ENCODE assay signal across 16 cellular contexts in the genomic region with DNA sequence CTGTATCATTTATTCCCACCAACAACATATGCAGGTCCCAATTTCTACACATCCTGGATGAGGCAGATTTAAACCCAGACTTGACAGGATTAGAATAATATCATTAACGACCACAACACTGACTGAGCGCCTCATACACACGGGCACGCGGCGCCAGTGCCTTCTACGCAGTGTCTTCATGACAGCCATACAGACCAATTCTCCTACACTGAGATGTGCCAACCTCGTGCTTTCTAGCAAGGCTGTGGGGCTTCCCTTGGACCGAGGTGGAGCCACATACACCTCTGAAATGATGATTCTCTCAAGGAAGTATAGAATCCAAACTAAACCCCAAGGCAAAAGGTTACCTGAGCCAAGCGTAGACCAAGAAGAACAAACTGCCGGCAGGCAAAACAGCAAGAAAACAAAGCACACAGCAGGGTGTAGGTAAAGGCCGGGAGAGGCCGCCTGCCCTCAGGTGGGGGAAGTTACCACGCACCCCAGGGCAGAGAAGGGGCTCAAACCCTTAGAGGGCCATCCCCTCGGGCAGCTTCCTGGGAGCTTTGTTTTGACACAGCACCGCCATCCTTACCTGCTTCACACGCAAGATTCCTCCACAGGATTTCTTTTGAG.
"Had no signal": no experiment of that assay in that cellular context is flagged by ENCODE, and none has a peak within 500 bp of the region (broad histone marks: within the 10 kb centered on the region; RNA-seq: fewer than 3 reads in every experiment).

No MANE protein-coding gene starts in this region.

- H3K9me3 ChIP-seq: gastrocnemius medialis, heart left ventricle, left ventricle myocardium inferior, sigmoid colon, upper lobe of right lung had no signal

- H3K4me3 Mint-ChIP-seq: activated naive CD4-positive, alpha-beta T cell treated with anti-CD3 and anti-CD28 coated beads, Interleukin-2, amount 10 ng/mL, durations not matched to agents 7 days and 5 days; memory B cell; nephron; stimulated activated naive B cell treated with anti-CD40 and anti-IgM and Interleukin-4, amounts not matched to agents 10 μg/mL and 1 μg/mL and 100 μg/mL, for 72 hours; T-cell had no signal

- H3K27ac Mint-ChIP-seq: activated naive CD4-positive, alpha-beta T cell treated with anti-CD3 and anti-CD28 coated beads, Interleukin-2, amount 10 ng/mL, durations not matched to agents 7 days and 5 days; activated T-helper 2 cell treated with anti-CD3 and anti-CD28 coated beads, Interferon-gamma antibody, Interleukin-2, Interleukin-4, amounts not matched to agents 10 μg/mL and 5 μg/mL and 100 μg/mL, durations not matched to agents 14 hours and 24 hours and 36 hours; memory B cell; stimulated activated naive B cell treated with anti-CD40 and anti-IgM and Interleukin-4, amounts not matched to agents 10 μg/mL and 1 μg/mL and 100 μg/mL, for 72 hours; T-cell had no signal

- H3K27ac ChIP-seq: gastrocnemius medialis, left ventricle myocardium inferior, upper lobe of right lung had no signal

- H3K4me3 ChIP-seq: gastrocnemius medialis, heart left ventricle, left ventricle myocardium inferior, sigmoid colon, upper lobe of right lung had no signal

- DNase-seq: activated CD4-positive, alpha-beta T cell treated with anti-CD3 and anti-CD28 coated beads, Interleukin-2, amount 50 U/mL, for 4 hours; activated CD4-positive, CD25-positive, alpha-beta regulatory T cell treated with anti-CD3 and anti-CD28 coated beads, Interleukin-2, amount 50 U/mL, for 72 hours; activated naive CD4-positive, alpha-beta T cell treated with anti-CD3 and anti-CD28 coated beads, Interleukin-2, amount 10 ng/mL, durations not matched to agents 7 days and 5 days; erythroblast; gastrocnemius medialis; heart left ventricle; kidney; left ventricle myocardium inferior; sigmoid colon; stimulated activated naive B cell treated with anti-CD40 and anti-IgM and Interleukin-4, amounts not matched to agents 10 μg/mL and 1 μg/mL and 100 μg/mL, for 72 hours; T-cell; T1000; upper lobe of right lung had no signal

- H3K27me3 Mint-ChIP-seq: memory B cell; stimulated activated naive B cell treated with anti-CD40 and anti-IgM and Interleukin-4, amounts not matched to agents 10 μg/mL and 1 μg/mL and 100 μg/mL, for 72 hours; T-cell had no signal

- H3K9me3 Mint-ChIP-seq: activated naive CD4-positive, alpha-beta T cell treated with anti-CD3 and anti-CD28 coated beads, Interleukin-2, amount 10 ng/mL, durations not matched to agents 7 days and 5 days; activated T-helper 2 cell treated with anti-CD3 and anti-CD28 coated beads, Interferon-gamma antibody, Interleukin-2, Interleukin-4, amounts not matched to agents 10 μg/mL and 5 μg/mL and 100 μg/mL, durations not matched to agents 14 hours and 24 hours and 36 hours; memory B cell; nephron; stimulated activated naive B cell treated with anti-CD40 and anti-IgM and Interleukin-4, amounts not matched to agents 10 μg/mL and 1 μg/mL and 100 μg/mL, for 72 hours; T-cell had no signal

- H3K4me1 Mint-ChIP-seq: activated naive CD4-positive, alpha-beta T cell treated with anti-CD3 and anti-CD28 coated beads, Interleukin-2, amount 10 ng/mL, durations not matched to agents 7 days and 5 days; memory B cell had no signal

- H3K27me3 ChIP-seq: gastrocnemius medialis, heart left ventricle, sigmoid colon, upper lobe of right lung had no signal

- H3K36me3 Mint-ChIP-seq: activated naive CD4-positive, alpha-beta T cell treated with anti-CD3 and anti-CD28 coated beads, Interleukin-2, amount 10 ng/mL, durations not matched to agents 7 days and 5 days; memory B cell; stimulated activated naive B cell treated with anti-CD40 and anti-IgM and Interleukin-4, amounts not matched to agents 10 μg/mL and 1 μg/mL and 100 μg/mL, for 72 hours; T-cell had no signal

- ATAC-seq: gastrocnemius medialis; heart left ventricle; stimulated activated naive B cell treated with anti-CD40 and anti-IgM and Interleukin-4, amounts not matched to agents 10 μg/mL and 1 μg/mL and 100 μg/mL, for 72 hours; T-cell; upper lobe of right lung had no signal
